In genomic region chr20:53224851-53225250, GRCh38 we compare ENCODE assay signal across 15 cellular contexts.
A peak's percentile ranks its signal among the peaks of the same experiment; 100 is the strongest.
DNase-seq lines count a peak whose midpoint lies in the region; ATAC-seq and TF ChIP-seq lines count a peak whose summit lies in the region.
"Had no signal": no experiment of that assay in that cellular context is flagged by ENCODE, and none has a peak within 500 bp of the region (broad histone marks: within the 10 kb centered on the region; RNA-seq: fewer than 3 reads in every experiment).

No MANE protein-coding gene starts in this region.

- H3K27me3 ChIP-seq in adrenal gland (no peaks in the 10 kb centered on the region), vagina (no peaks in the 10 kb centered on the region)
- H3K27me3 ChIP-seq: BLaER1 treated with 17β-estradiol and CSF1 and Interleukin-3, amounts not matched to agents 10 nM and 100 nM had no signal

- DNase-seq in HS-5 (ENCODE audit: low read depth) (peak; percentile 50), adrenal gland (peak in 4 of 7 donors; percentile 19 to 50 (median 34)), fibroblast of villous mesenchyme (ENCODE audit: low read depth) (peak; percentile 68), vagina (ENCODE audit: extremely low spot score in 2 of 2) (no peak), NCI-H226 (no peak)
- DNase-seq: H7, NCI-H1436, NCI-H2081, NCI-H524 treated with DMSO at 0.1 percent for 48 hours had no signal

- H3K4me1 ChIP-seq in adrenal gland (replicated peaks in 1 of 2) (peaks cover 0 to 14% of the 10 kb centered on the region in 2 donors), vagina (no peaks in the 10 kb centered on the region)

- H3K36me3 ChIP-seq in adrenal gland (replicated peaks in 1 of 2), result no peaks in the 10 kb centered on the region
- no peaks in the 10 kb centered on the region for H3K36me3 ChIP-seq in vagina
- H3K36me3 ChIP-seq: BLaER1 treated with 17β-estradiol and CSF1 and Interleukin-3, amounts not matched to agents 10 nM and 100 nM had no signal

- WGBS in adrenal gland, 4 donors, result 76 to 86% (median 81%) methylated on average over 1 of the region's 1 CpG

- ATAC-seq in HG03108 (IDR thresholded peaks at IDR 0.05; ENCODE audit: unreplicated experiment), result no peak
- ATAC-seq in HG02970 (IDR thresholded peaks at IDR 0.05; ENCODE audit: low FRiP score, unreplicated experiment), result no peak
- ATAC-seq: PC-3, Right ventricle myocardium inferior had no signal

- H3K4me3 ChIP-seq in adrenal gland, result no peak overlapping the region
- no peak overlapping the region for H3K4me3 ChIP-seq in fibroblast of villous mesenchyme (ENCODE audit: low read depth, low read length)
- H3K4me3 ChIP-seq in vagina, result no peak overlapping the region
- H3K4me3 ChIP-seq: BLaER1 treated with 17β-estradiol and CSF1 and Interleukin-3, amounts not matched to agents 10 nM and 100 nM; SK-N-MC had no signal

- no peaks in the 10 kb centered on the region for H3K9me3 ChIP-seq in adrenal gland (replicated peaks in 1 of 3)
- H3K9me3 ChIP-seq in vagina, result no peaks in the 10 kb centered on the region

- TF ChIP-seq POLR2A in adrenal gland (IDR thresholded peaks at IDR 0.05) (no peak), vagina (IDR thresholded peaks at IDR 0.05) (no peak)

- TF ChIP-seq CTCF in adrenal gland (IDR thresholded peaks at IDR 0.05), result no peak
- no peak for TF ChIP-seq CTCF in fibroblast of villous mesenchyme (IDR thresholded peaks at IDR 0.05; ENCODE audit: insufficient read depth, low read depth, low read length)
- no peak for TF ChIP-seq CTCF in vagina (IDR thresholded peaks at IDR 0.05)

- intact Hi-C loops in adrenal gland (cut with DNase I), result loop anchor here in 1 of 2 donors (10.0 kb wide), 1 partner anchor 320 kb away; no protein-coding TSS in a partner anchor
- intact Hi-C loops in vagina (cut with DNase I), result no loop called here

- peak overlapping the region in 2 of 5 donors; percentile 35 to 38 for H3K27ac ChIP-seq in adrenal gland
- H3K27ac ChIP-seq in vagina, result no peak overlapping the region
- H3K27ac ChIP-seq: BLaER1 treated with 17β-estradiol and CSF1 and Interleukin-3, amounts not matched to agents 10 nM and 100 nM; SK-N-MC had no signal

Comparison
In these comparisons a context has a peak if more than half of its experiments do, and no peak if none do; other contexts are left out.
1. DNase-seq: peak in HS-5 (single experiment), adrenal gland (4 of 7) and fibroblast of villous mesenchyme (single experiment); none in vagina (0 of 2) and NCI-H226 (single experiment).